8 cellular contexts compared by ENCODE assay signal in the genomic region with DNA sequence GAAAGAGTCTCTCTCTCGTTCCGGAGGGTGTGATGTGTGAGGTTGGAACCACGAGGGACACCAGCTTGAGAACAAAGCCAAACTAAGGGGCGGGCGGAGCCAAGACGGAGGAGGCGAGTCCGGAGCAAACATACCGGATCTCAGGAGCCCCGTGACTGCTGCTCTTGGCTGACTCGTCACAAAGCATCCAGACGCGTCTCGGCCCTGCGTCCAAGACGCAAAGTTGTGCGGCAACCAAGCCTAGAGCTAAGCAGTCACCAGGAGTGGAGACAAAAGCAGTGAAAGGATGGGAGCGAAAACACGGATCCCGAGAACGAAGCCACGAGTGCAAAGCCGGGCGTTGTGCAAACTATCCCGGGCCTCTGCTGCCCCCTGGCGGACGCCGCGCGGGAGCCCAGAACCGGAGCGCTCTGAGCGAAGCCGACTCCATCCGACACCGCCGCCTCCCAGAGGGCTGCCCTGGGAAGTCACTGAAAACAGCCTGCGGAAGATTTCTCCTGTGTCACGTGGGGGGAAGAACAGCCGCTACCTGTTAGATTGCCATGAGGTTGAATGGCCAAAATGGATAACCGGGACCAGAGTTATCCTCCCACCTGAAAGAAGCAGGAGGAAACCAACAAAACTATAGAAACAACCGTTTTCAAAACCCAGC. TPM values are rescaled to one million over a fixed set of nuclear protein-coding genes. Genes with fewer than 3 reads are reported as not detected.
DNase-seq lines count a peak whose midpoint lies in the region; ATAC-seq and TF ChIP-seq lines count a peak whose summit lies in the region.

No MANE protein-coding gene starts in this region.

- peak; percentile 90 for TF ChIP-seq CTCF in RWPE1 (conservative IDR thresholded peaks at IDR 0.05; ENCODE audit: low read depth)
- peak; percentile 97 for TF ChIP-seq CTCF in foreskin fibroblast (IDR thresholded peaks at IDR 0.05; ENCODE audit: low read depth, low read length)
- TF ChIP-seq CTCF in neural crest cell (conservative IDR thresholded peaks at IDR 0.05), result peak; percentile 99

- H3K4me3 Mint-ChIP-seq in neural crest cell, result peak overlapping the region; percentile 86
- peak overlapping the region; percentile 89 to 91 for H3K4me3 Mint-ChIP-seq in stimulated activated naive CD8-positive, alpha-beta T cell treated with anti-CD3 and anti-CD28 coated beads, Interleukin-15, amount 100 ng/mL, for 72 hours

- peaks cover 24% of the 10 kb centered on the region for H3K27me3 Mint-ChIP-seq in neural crest cell (ENCODE audit: low read depth)
- H3K27me3 Mint-ChIP-seq in stimulated activated naive CD8-positive, alpha-beta T cell treated with anti-CD3 and anti-CD28 coated beads, Interleukin-15, amount 100 ng/mL, for 72 hours, result peaks cover 69% of the 10 kb centered on the region

- no peaks in the 10 kb centered on the region for H3K36me3 Mint-ChIP-seq in neural crest cell (ENCODE audit: low read depth)

- peaks cover 35% of the 10 kb centered on the region for H3K4me1 Mint-ChIP-seq in neural crest cell
- H3K4me1 Mint-ChIP-seq in stimulated activated naive CD8-positive, alpha-beta T cell treated with anti-CD3 and anti-CD28 coated beads, Interleukin-15, amount 100 ng/mL, for 72 hours, result peaks cover 18% of the 10 kb centered on the region

- CTCF ChIA-PET in RWPE1 (lab: Yijun Ruan, JAX), result interaction anchor here (0.6 to 1.5 kb wide), 7 partner anchors 12 to 448 kb away, joined by 3 to 5 read pairs (median 4); no protein-coding TSS in a partner anchor

- POLR2A ChIA-PET in RWPE1 (lab: Yijun Ruan, JAX; ENCODE audit: low non-redundant PET), result no interaction called here

- no peak overlapping the region for H3K27ac ChIP-seq in RWPE1

- peak; percentile 94 for DNase-seq in DMS53 (lab: John Stamatoyannopoulos, UW)
- DNase-seq in KG1 (lab: John Stamatoyannopoulos, UW), result peak; percentile 44
- DNase-seq in RWPE1 (ENCODE audit: low spot score), result peak; percentile 76
- peak; percentile 80 for DNase-seq in activated gamma-delta T cell treated with Interleukin-2 at 50 U/mL for 16 hours
- peak; percentile 74 to 94 for DNase-seq in foreskin fibroblast
- peak; percentile 99 for DNase-seq in neural crest cell (ENCODE audit: low read depth, low spot score)
- peak; percentile 75 to 82 for DNase-seq in stimulated activated naive CD8-positive, alpha-beta T cell treated with anti-CD3 and anti-CD28 coated beads, Interleukin-15, amount 100 ng/mL, for 72 hours

- H3K4me3 ChIP-seq in foreskin fibroblast (ENCODE audit: low read depth in 1 of 2, low read length in 2 of 2), result peak overlapping the region; percentile 48 to 61

- peak; percentile 90 for ATAC-seq in GM21737 (IDR thresholded peaks at IDR 0.05; ENCODE audit: unreplicated experiment)
- ATAC-seq in stimulated activated naive CD8-positive, alpha-beta T cell treated with anti-CD3 and anti-CD28 coated beads, Interleukin-15, amount 100 ng/mL, for 72 hours, result peak; percentile 80

- peak overlapping the region; percentile 99 for H3K27ac Mint-ChIP-seq in neural crest cell (ENCODE audit: unreplicated experiment)
- no peak overlapping the region for H3K27ac Mint-ChIP-seq in stimulated activated naive CD8-positive, alpha-beta T cell treated with anti-CD3 and anti-CD28 coated beads, Interleukin-15, amount 100 ng/mL, for 72 hours

- no peaks in the 10 kb centered on the region for H3K9me3 Mint-ChIP-seq in neural crest cell
- no peaks in the 10 kb centered on the region for H3K9me3 Mint-ChIP-seq in stimulated activated naive CD8-positive, alpha-beta T cell treated with anti-CD3 and anti-CD28 coated beads, Interleukin-15, amount 100 ng/mL, for 72 hours

RNA-seq across cellular contexts. Expression of gene TMEM72, which starts 46.4 kb away (rescaled TPM):
- not detected in 2 replicates for total RNA-seq in neural crest cell

Comparison
In these comparisons a context has a peak if more than half of its experiments do, and no peak if none do; other contexts are left out.
1. DNase-seq: peak in every context shown above with its lines; median percentile 99 in neural crest cell; 94 in DMS53; 84 in foreskin fibroblast; 80 in activated gamma-delta T cell treated with Interleukin-2 at 50 U/mL for 16 hours; 78 in stimulated activated naive CD8-positive, alpha-beta T cell treated with anti-CD3 and anti-CD28 coated beads, Interleukin-15, amount 100 ng/mL, for 72 hours; 76 in RWPE1; 44 in KG1.